17 cellular contexts compared by ENCODE assay signal in genomic region chr20:32167552-32167951, GRCh38.
"Had no signal": no experiment of that assay in that cellular context is flagged by ENCODE, and none has a peak within 500 bp of the region (broad histone marks: within the 10 kb centered on the region; RNA-seq: fewer than 3 reads in every experiment).

No MANE protein-coding gene starts in this region.

- H3K4me3 Mint-ChIP-seq: activated T-cell treated with anti-CD3 and anti-CD28 coated beads, Interleukin-2, amount 50 U/mL, for 72 hours; mesothelial cell of epicardium; nephron; T-helper 1 cell treated with Interleukin-12 subunit alpha and Interleukin-12 subunit beta and Interleukin-4 antibody, amounts not matched to agents 30 μg/mL and 1 μg/mL, for 36 hours had no signal

- H3K4me2 ChIP-seq: hepatocyte had no signal

- ATAC-seq: activated CD4-positive, CD25-positive, alpha-beta regulatory T cell treated with anti-CD3 and anti-CD28 coated beads, Interleukin-2, amount 50 U/mL, for 24 hours; activated T-cell treated with anti-CD3 and anti-CD28 coated beads, Interleukin-2, amount 50 U/mL, for 72 hours; lower lobe of right lung had no signal

- H2AFZ ChIP-seq: hepatocyte had no signal

- H3K9me3 ChIP-seq: adrenal gland, lower lobe of right lung, SJSA1, stomach had no signal

- H3K27me3 ChIP-seq: adrenal gland, dorsolateral prefrontal cortex, hepatocyte, SJSA1, stomach had no signal

- H3K4me3 ChIP-seq: adrenal gland, dorsolateral prefrontal cortex, hepatocyte, lower lobe of right lung, SJSA1, stomach had no signal

- H3K27me3 Mint-ChIP-seq: progenitor cell of endocrine pancreas had no signal

- H3K79me2 ChIP-seq: hepatocyte had no signal

- H3K9me3 Mint-ChIP-seq: activated T-cell treated with anti-CD3 and anti-CD28 coated beads, Interleukin-2, amount 50 U/mL, for 72 hours; mesothelial cell of epicardium; nephron; T-helper 1 cell treated with Interleukin-12 subunit alpha and Interleukin-12 subunit beta and Interleukin-4 antibody, amounts not matched to agents 30 μg/mL and 1 μg/mL, for 36 hours had no signal

- H3K27ac ChIP-seq: adrenal gland, dorsolateral prefrontal cortex, hepatocyte, lower lobe of right lung, SJSA1, stomach had no signal

- H3K4me1 ChIP-seq: adrenal gland, lower lobe of right lung, SJSA1, stomach had no signal

- H3K27ac Mint-ChIP-seq: activated T-cell treated with anti-CD3 and anti-CD28 coated beads, Interleukin-2, amount 50 U/mL, for 72 hours; progenitor cell of endocrine pancreas; T-helper 1 cell treated with Interleukin-12 subunit alpha and Interleukin-12 subunit beta and Interleukin-4 antibody, amounts not matched to agents 30 μg/mL and 1 μg/mL, for 36 hours had no signal

- DNase-seq: activated CD8-positive, alpha-beta memory T cell treated with anti-CD3 and anti-CD28 coated beads for 24 hours; activated T-cell treated with anti-CD3 and anti-CD28 coated beads, Interleukin-2, amount 50 U/mL, for 72 hours; islet precursor cell; lower lobe of right lung; nucleus accumbens; stimulated activated CD4-positive, alpha-beta T cell treated with anti-CD3 and anti-CD28 coated beads, Interleukin-15, amount 100 ng/mL, for 24 hours; stimulated activated CD4-positive, alpha-beta T cell treated with anti-CD3 and anti-CD28 coated beads, Interleukin-4, amount 100 ng/mL, for 1 hour; stomach had no signal
